Comparison of ENCODE assay signal across 38 cellular contexts in genomic region chr5:1059884-1060263, GRCh38. TPM values are rescaled to one million over a fixed set of nuclear protein-coding genes. Genes with fewer than 3 reads are reported as not detected.
"Had no signal": no experiment of that assay in that cellular context is flagged by ENCODE, and none has a peak within 500 bp of the region (broad histone marks: within the 10 kb centered on the region; RNA-seq: fewer than 3 reads in every experiment).

No MANE protein-coding gene starts in this region.

- ATAC-seq: activated CD4-positive, CD25-positive, alpha-beta regulatory T cell treated with anti-CD3 and anti-CD28 coated beads, Interleukin-2, amount 50 U/mL, for 24 hours; body of pancreas; gastroesophageal sphincter; left lung; stimulated activated naive B cell treated with anti-CD40 and anti-IgM and Interleukin-4, amounts not matched to agents 10 μg/mL and 1 μg/mL and 100 μg/mL, for 72 hours had no signal

- H3K4me3 Mint-ChIP-seq: activated CD4-positive, alpha-beta memory T cell treated with anti-CD3 and anti-CD28 coated beads for 36 hours; activated CD4-positive, alpha-beta T cell treated with anti-CD3 and anti-CD28 coated beads, Interleukin-2, amount 10 ng/mL, durations not matched to agents 24 days and 14 days; activated naive CD4-positive, alpha-beta T cell treated with anti-CD3 and anti-CD28 coated beads for 36 hours; activated naive CD8-positive, alpha-beta T cell treated with anti-CD3 and anti-CD28 coated beads for 36 hours; activated T-helper 1 cell treated with anti-CD3 and anti-CD28 coated beads, Interleukin-12 subunit alpha, Interleukin-12 subunit beta, Interleukin-2, Interleukin-4 antibody, amounts not matched to agents 30 ng/mL and 10 ng/mL and 1 ng/mL, durations not matched to agents 14 hours and 24 hours and 36 hours; mesothelial cell of epicardium; stimulated activated naive B cell treated with anti-CD40 and anti-IgM and Interleukin-4, amounts not matched to agents 10 μg/mL and 1 μg/mL and 100 μg/mL, for 72 hours; T-helper 1 cell treated with Interleukin-12 subunit alpha and Interleukin-12 subunit beta and Interleukin-4 antibody, amounts not matched to agents 30 μg/mL and 1 μg/mL, for 36 hours had no signal

- H3K4me1 Mint-ChIP-seq: activated CD4-positive, alpha-beta T cell treated with anti-CD3 and anti-CD28 coated beads, Interleukin-2, amount 10 ng/mL, durations not matched to agents 24 days and 14 days; activated naive CD8-positive, alpha-beta T cell treated with anti-CD3 and anti-CD28 coated beads for 36 hours; mesothelial cell of epicardium; naive B cell; stimulated activated naive B cell treated with anti-CD40 and anti-IgM and Interleukin-4, amounts not matched to agents 10 μg/mL and 1 μg/mL and 100 μg/mL, for 72 hours had no signal

- H3K9me3 ChIP-seq: adrenal gland, body of pancreas, gastroesophageal sphincter, left lung, sigmoid colon, stomach, thyroid gland, upper lobe of left lung, vagina had no signal

- H3K27ac Mint-ChIP-seq: activated CD4-positive, alpha-beta memory T cell treated with anti-CD3 and anti-CD28 coated beads for 36 hours; activated CD4-positive, alpha-beta T cell treated with anti-CD3 and anti-CD28 coated beads, Interleukin-2, amount 10 ng/mL, durations not matched to agents 24 days and 14 days; activated naive CD4-positive, alpha-beta T cell treated with anti-CD3 and anti-CD28 coated beads for 36 hours; activated naive CD8-positive, alpha-beta T cell treated with anti-CD3 and anti-CD28 coated beads for 36 hours; activated T-helper 1 cell treated with anti-CD3 and anti-CD28 coated beads, Interleukin-12 subunit alpha, Interleukin-12 subunit beta, Interleukin-2, Interleukin-4 antibody, amounts not matched to agents 30 ng/mL and 10 ng/mL and 1 ng/mL, durations not matched to agents 14 hours and 24 hours and 36 hours; mesothelial cell of epicardium; stimulated activated naive B cell treated with anti-CD40 and anti-IgM and Interleukin-4, amounts not matched to agents 10 μg/mL and 1 μg/mL and 100 μg/mL, for 72 hours; T-helper 1 cell treated with Interleukin-12 subunit alpha and Interleukin-12 subunit beta and Interleukin-4 antibody, amounts not matched to agents 30 μg/mL and 1 μg/mL, for 36 hours had no signal

- H3K9me3 Mint-ChIP-seq: activated CD4-positive, alpha-beta memory T cell treated with anti-CD3 and anti-CD28 coated beads for 36 hours; activated CD4-positive, alpha-beta T cell treated with anti-CD3 and anti-CD28 coated beads, Interleukin-2, amount 10 ng/mL, durations not matched to agents 24 days and 14 days; activated naive CD4-positive, alpha-beta T cell treated with anti-CD3 and anti-CD28 coated beads for 36 hours; activated naive CD8-positive, alpha-beta T cell treated with anti-CD3 and anti-CD28 coated beads for 36 hours; activated T-helper 1 cell treated with anti-CD3 and anti-CD28 coated beads, Interleukin-12 subunit alpha, Interleukin-12 subunit beta, Interleukin-2, Interleukin-4 antibody, amounts not matched to agents 30 ng/mL and 10 ng/mL and 1 ng/mL, durations not matched to agents 14 hours and 24 hours and 36 hours; mesothelial cell of epicardium; naive B cell; stimulated activated naive B cell treated with anti-CD40 and anti-IgM and Interleukin-4, amounts not matched to agents 10 μg/mL and 1 μg/mL and 100 μg/mL, for 72 hours; T-helper 1 cell treated with Interleukin-12 subunit alpha and Interleukin-12 subunit beta and Interleukin-4 antibody, amounts not matched to agents 30 μg/mL and 1 μg/mL, for 36 hours had no signal

- DNase-seq: activated CD4-positive, alpha-beta memory T cell treated with anti-CD3 and anti-CD28 coated beads for 36 hours; activated CD4-positive, alpha-beta T cell treated with anti-CD3 and anti-CD28 coated beads, Interleukin-2, amount 10 ng/mL, durations not matched to agents 24 days and 14 days; activated CD8-positive, alpha-beta memory T cell treated with anti-CD3 and anti-CD28 coated beads, Interleukin-2, amount 50 U/mL, for 4 hours; activated effector memory CD4-positive, alpha-beta T cell treated with anti-CD3 and anti-CD28 coated beads, Interleukin-2, amount 50 U/mL, for 16 hours; activated naive CD4-positive, alpha-beta T cell treated with anti-CD3 and anti-CD28 coated beads for 36 hours; activated naive CD8-positive, alpha-beta T cell treated with anti-CD3 and anti-CD28 coated beads for 36 hours; activated T-cell treated with anti-CD3 and anti-CD28 coated beads, Interleukin-2, amount 50 U/mL, for 1 hour; adrenal gland; body of pancreas; cerebellar nuclear complex; dorsolateral prefrontal cortex; effector memory CD4-positive, alpha-beta T cell; erythroblast; hippocampal formation; mammary epithelial cell; naive B cell; sigmoid colon; small intestine; stimulated activated CD4-positive, alpha-beta T cell treated with anti-CD3 and anti-CD28 coated beads, Interleukin-1b, Interleukin-23, amount 100 ng/mL, for 48 hours; stimulated activated CD4-positive, alpha-beta T cell treated with anti-CD3 and anti-CD28 coated beads, Interleukin-4, amount 100 ng/mL, for 4 hours; stimulated activated CD8-positive, alpha-beta memory T cell treated with anti-CD3 and anti-CD28 coated beads, Interleukin-4, amount 100 ng/mL, for 48 hours; stimulated activated naive B cell treated with anti-CD40 and anti-IgM and Interleukin-4, amounts not matched to agents 10 μg/mL and 1 μg/mL and 100 μg/mL, for 72 hours; stomach; SW 1271; T1000; thyroid gland; WERI-Rb-1 had no signal

- H3K36me3 Mint-ChIP-seq: activated naive CD8-positive, alpha-beta T cell treated with anti-CD3 and anti-CD28 coated beads for 36 hours; naive B cell had no signal

- H3K27me3 Mint-ChIP-seq: activated CD4-positive, alpha-beta memory T cell treated with anti-CD3 and anti-CD28 coated beads for 36 hours; activated CD4-positive, alpha-beta T cell treated with anti-CD3 and anti-CD28 coated beads, Interleukin-2, amount 10 ng/mL, durations not matched to agents 24 days and 14 days; activated naive CD8-positive, alpha-beta T cell treated with anti-CD3 and anti-CD28 coated beads for 36 hours; naive B cell; stimulated activated naive B cell treated with anti-CD40 and anti-IgM and Interleukin-4, amounts not matched to agents 10 μg/mL and 1 μg/mL and 100 μg/mL, for 72 hours had no signal

- H3K4me3 ChIP-seq: adrenal gland, body of pancreas, coronary artery, dorsolateral prefrontal cortex, gastroesophageal sphincter, left lung, sigmoid colon, stomach, thyroid gland, upper lobe of left lung, vagina had no signal

- H3K27me3 ChIP-seq: adrenal gland, body of pancreas, dorsolateral prefrontal cortex, gastroesophageal sphincter, left lung, sigmoid colon, stomach, thyroid gland, upper lobe of left lung, vagina had no signal

- H3K27ac ChIP-seq: adrenal gland, body of pancreas, coronary artery, dorsolateral prefrontal cortex, gastroesophageal sphincter, left lung, sigmoid colon, stomach, thyroid gland, upper lobe of left lung, vagina, WERI-Rb-1 had no signal

- H3K4me1 ChIP-seq: adrenal gland, body of pancreas, gastroesophageal sphincter, left lung, sigmoid colon, stomach, thyroid gland, upper lobe of left lung, vagina had no signal

RNA-seq across cellular contexts. Expression of gene NKD2, which starts 51.3 kb away (rescaled TPM):
- total RNA-seq: osteocyte had no signal
- polyA plus RNA-seq: keratinocyte had no signal
